18 cellular contexts compared by ENCODE assay signal in genomic region chr14:105450864-105451720, GRCh38. TPM values are rescaled to one million over a fixed set of nuclear protein-coding genes. Genes with fewer than 3 reads are reported as not detected.
DNase-seq lines count a peak whose midpoint lies in the region; ATAC-seq and TF ChIP-seq lines count a peak whose summit lies in the region.
"Had no signal": no experiment of that assay in that cellular context is flagged by ENCODE, and none has a peak within 500 bp of the region (broad histone marks: within the 10 kb centered on the region; RNA-seq: fewer than 3 reads in every experiment).

No MANE protein-coding gene starts in this region.

- WGBS in neuronal stem cell (ENCODE audit: extremely low coverage in 2 of 2, insufficient read length in 2 of 2, insufficient replicate concordance in 1 of 2), 2 donors = no CpG with 5 or more reads among the region's 29 CpGs

- H3K14ac ChIP-seq in neuronal stem cell (ENCODE audit: low read length) = no peak overlapping the region

- H3K4ac ChIP-seq in neuronal stem cell (ENCODE audit: low read length) = no peak overlapping the region

- no peak overlapping the region for H3K27ac ChIP-seq in HEK293 (ENCODE audit: extremely low read depth, low read depth, low read length)
- no peak overlapping the region for H3K27ac ChIP-seq in neuronal stem cell (replicated peaks; ENCODE audit: low read length)
- H3K27ac ChIP-seq: C4-2B, GM23248 had no signal

- peaks cover 36% of the 10 kb centered on the region for H3K79me1 ChIP-seq in neuronal stem cell (ENCODE audit: low read depth, low read length)

- no peak overlapping the region for H2BK120ac ChIP-seq in neuronal stem cell (ENCODE audit: low read depth, low read length)

- H3K27me3 ChIP-seq in neuronal stem cell (ENCODE audit: control insufficient read depth in 3 of 3, insufficient read depth in 3 of 3, low read depth in 1 of 3, low read length in 3 of 3) = no peaks in the 10 kb centered on the region

- H3K9me3 ChIP-seq in HEK293 (ENCODE audit: control insufficient read depth, insufficient read depth, low read depth, low read length) = no peaks in the 10 kb centered on the region
- peaks cover 0 to 2% of the 10 kb centered on the region in 2 donors for H3K9me3 ChIP-seq in neuronal stem cell (replicated peaks in 1 of 2; ENCODE audit: control insufficient read depth in 2 of 2, insufficient read depth in 1 of 2, low read depth in 1 of 2, low read length in 2 of 2)
- H3K9me3 ChIP-seq: Caco-2, HAP-1 had no signal

- DNase-seq in left ventricle myocardium superior = peak; percentile 27
- no peak for DNase-seq in left cardiac atrium
- DNase-seq in glutamatergic neuron = peak; percentile 17
- no peak for DNase-seq in neuronal stem cell (ENCODE audit: low spot score)
- DNase-seq in stimulated activated CD4-positive, alpha-beta T cell treated with anti-CD3 and anti-CD28 coated beads, Interleukin-4, amount 100 ng/mL, for 24 hours = no peak
- no peak for DNase-seq in activated naive CD4-positive, alpha-beta T cell treated with anti-CD3 and anti-CD28 coated beads for 36 hours
- DNase-seq: ACHN; CD4-positive, alpha-beta T cell; GM23248; HFFc6 had no signal

- no peak overlapping the region for H3K18ac ChIP-seq in neuronal stem cell (ENCODE audit: low read length)

- peaks cover 7% of the 10 kb centered on the region for H3K9me3 Mint-ChIP-seq in glutamatergic neuron (ENCODE audit: unreplicated experiment)
- H3K9me3 Mint-ChIP-seq in activated naive CD4-positive, alpha-beta T cell treated with anti-CD3 and anti-CD28 coated beads for 36 hours = no peaks in the 10 kb centered on the region
- H3K9me3 Mint-ChIP-seq: CD4-positive, alpha-beta T cell; HFFc6; IgD-negative memory B cell had no signal

- peak overlapping the region; percentile 50 for H3K23ac ChIP-seq in neuronal stem cell (ENCODE audit: low read depth, low read length, poor library complexity)

- no peak overlapping the region for H2AK5ac ChIP-seq in neuronal stem cell (ENCODE audit: low read depth, low read length)

- H2BK5ac ChIP-seq in neuronal stem cell (ENCODE audit: low read length) = peak overlapping the region; percentile 19

- H2AFZ ChIP-seq in neuronal stem cell (ENCODE audit: low read length) = no peak overlapping the region
- H2AFZ ChIP-seq: GM23248 had no signal

- no peak overlapping the region for H3K4me3 Mint-ChIP-seq in glutamatergic neuron (ENCODE audit: unreplicated experiment)
- no peak overlapping the region for H3K4me3 Mint-ChIP-seq in activated naive CD4-positive, alpha-beta T cell treated with anti-CD3 and anti-CD28 coated beads for 36 hours
- H3K4me3 Mint-ChIP-seq: CD4-positive, alpha-beta T cell; HFFc6; IgD-negative memory B cell had no signal

- no peak overlapping the region for H3K4me2 ChIP-seq in neuronal stem cell (ENCODE audit: insufficient read depth, low read length, poor library complexity, severe bottlenecking)

- no peak for ATAC-seq in left ventricle myocardium superior
- no peak for ATAC-seq in left cardiac atrium
- ATAC-seq in HG02981 (IDR thresholded peaks at IDR 0.05; ENCODE audit: unreplicated experiment) = no peak
- ATAC-seq: HepG2 had no signal

- peaks cover 3% of the 10 kb centered on the region for H3K4me1 Mint-ChIP-seq in glutamatergic neuron (ENCODE audit: low read depth, unreplicated experiment)
- no peaks in the 10 kb centered on the region for H3K4me1 Mint-ChIP-seq in activated naive CD4-positive, alpha-beta T cell treated with anti-CD3 and anti-CD28 coated beads for 36 hours (ENCODE audit: low read depth)

- no peak overlapping the region for H3K27ac Mint-ChIP-seq in glutamatergic neuron (ENCODE audit: unreplicated experiment)
- no peak overlapping the region for H3K27ac Mint-ChIP-seq in activated naive CD4-positive, alpha-beta T cell treated with anti-CD3 and anti-CD28 coated beads for 36 hours
- H3K27ac Mint-ChIP-seq: CD4-positive, alpha-beta T cell; HFFc6; IgD-negative memory B cell had no signal

- no peak for TF ChIP-seq CTCF in HEK293 (tag by site-specific recombination; IDR thresholded peaks at IDR 0.05)
- no peak for TF ChIP-seq CTCF in glutamatergic neuron (IDR thresholded peaks at IDR 0.05; ENCODE audit: partially characterized antibody, unreplicated experiment)

- H2BK12ac ChIP-seq in neuronal stem cell (ENCODE audit: low read length) = no peak overlapping the region

- H4K8ac ChIP-seq in neuronal stem cell (ENCODE audit: low read depth, low read length) = no peak overlapping the region

- intact Hi-C loops in left ventricle myocardium superior (cut with micrococcal nuclease) (no loop called here), left cardiac atrium (cut with DNase I) (no loop called here)
- intact Hi-C loops in activated naive CD4-positive, alpha-beta T cell treated with anti-CD3 and anti-CD28 coated beads for 36 hours (cut with micrococcal nuclease) = no loop called here

- H3K36me3 ChIP-seq in HEK293 (ENCODE audit: control insufficient read depth in 2 of 2, insufficient read depth in 1 of 2, low read length in 2 of 2) (peaks cover 13 to 76% of the 10 kb centered on the region in 2 experiments; a peak in 2 of 3 replicates), neuronal stem cell (replicated peaks in 1 of 2; ENCODE audit: control insufficient read depth in 2 of 2, insufficient read depth in 2 of 2, low read length in 2 of 2) (peaks cover 53 to 81% of the 10 kb centered on the region in 2 donors)

- H3K4me1 ChIP-seq in HEK293 (ENCODE audit: control insufficient read depth, insufficient read depth, low read length) (no peaks in the 10 kb centered on the region), neuronal stem cell (ENCODE audit: control insufficient read depth in 2 of 2, insufficient read depth in 1 of 2, low read depth in 1 of 2, low read length in 2 of 2) (no peaks in the 10 kb centered on the region)
- H3K4me1 ChIP-seq: Caco-2, HAP-1 had no signal

- peaks cover 10% of the 10 kb centered on the region for H3K27me3 Mint-ChIP-seq in glutamatergic neuron (ENCODE audit: unreplicated experiment)
- no peaks in the 10 kb centered on the region for H3K27me3 Mint-ChIP-seq in activated naive CD4-positive, alpha-beta T cell treated with anti-CD3 and anti-CD28 coated beads for 36 hours (ENCODE audit: low read depth)
- H3K27me3 Mint-ChIP-seq: CD4-positive, alpha-beta T cell; IgD-negative memory B cell had no signal

- H3K9ac ChIP-seq in neuronal stem cell (ENCODE audit: low read depth, low read length, poor library complexity) = peak overlapping the region; percentile 25
- H3K9ac ChIP-seq: GM23248 had no signal

- no peaks in the 10 kb centered on the region for H3K36me3 Mint-ChIP-seq in glutamatergic neuron (ENCODE audit: unreplicated experiment)
- H3K36me3 Mint-ChIP-seq in activated naive CD4-positive, alpha-beta T cell treated with anti-CD3 and anti-CD28 coated beads for 36 hours (ENCODE audit: low read depth) = peaks cover 14% of the 10 kb centered on the region

- CTCF ChIA-PET in HEK293 (lab: Yijun Ruan, JAX) = no interaction called here
- CTCF ChIA-PET in activated naive CD4-positive, alpha-beta T cell treated with anti-CD3 and anti-CD28 coated beads for 36 hours (lab: Charles Lee) = no interaction called here

- POLR2A ChIA-PET in HEK293 (lab: Yijun Ruan, JAX) = no interaction called here

- H4K91ac ChIP-seq in neuronal stem cell (ENCODE audit: low read depth, low read length, poor library complexity) = no peak overlapping the region

- H2BK15ac ChIP-seq in neuronal stem cell (ENCODE audit: low read length) = no peak overlapping the region

- H3K4me3 ChIP-seq in HEK293 (ENCODE audit: low read depth, low read length) (no peak overlapping the region), neuronal stem cell (ENCODE audit: low read length in 2 of 2) (no peak overlapping the region)
- H3K4me3 ChIP-seq: GM23248, HAP-1 had no signal

TF ChIP-seq in HEK293, 187 proteins besides CTCF, POLR2A, EP300 and RAD21:
- TF ChIP-seq ZNF600 (tag by site-specific recombination; IDR thresholded peaks at IDR 0.05) = peak; percentile 87
- no peak for TF ChIP-seq SP2 (tag by site-specific recombination; IDR thresholded peaks at IDR 0.05)
- TF ChIP-seq ZBTB8A (tag by site-specific recombination; IDR thresholded peaks at IDR 0.05) = peak; percentile 35

RNA-seq across cellular contexts. Expression of gene CRIP2, which starts 23.5 kb away (rescaled TPM):
- total RNA-seq in left ventricle myocardium superior (1,036 TPM), left cardiac atrium (100 to 1,000 TPM; 783 to 843 TPM), glutamatergic neuron (ENCODE audit: unreplicated experiment) (78.5 TPM)
- 16.9 TPM for polyA plus RNA-seq in neuronal stem cell (2013, experiment 1 of 2)
- polyA plus RNA-seq in neuronal stem cell (2013, experiment 2 of 2) = 15.2 TPM
- not detected for total RNA-seq in activated naive CD4-positive, alpha-beta T cell treated with anti-CD3 and anti-CD28 coated beads for 36 hours

RNA-seq across cellular contexts. Expression of gene MTA1, which starts 31.5 kb away (rescaled TPM):
- 201 TPM for total RNA-seq in left ventricle myocardium superior
- total RNA-seq in left cardiac atrium = 100 to 1,000 TPM in 1 of 2 donors, 10 to 100 TPM in 1; 99.5 to 115 TPM
- 261 TPM for total RNA-seq in glutamatergic neuron (ENCODE audit: unreplicated experiment)
- 199 TPM for polyA plus RNA-seq in neuronal stem cell (2013, experiment 1 of 2)
- 194 TPM for polyA plus RNA-seq in neuronal stem cell (2013, experiment 2 of 2)
- 100 to 1,000 TPM; 106 to 115 TPM for total RNA-seq in activated naive CD4-positive, alpha-beta T cell treated with anti-CD3 and anti-CD28 coated beads for 36 hours

RNA-seq across cellular contexts. Expression of gene CRIP1, which starts 35.6 kb away (rescaled TPM):
- 59.4 TPM for total RNA-seq in left ventricle myocardium superior
- total RNA-seq in left cardiac atrium = 100 to 1,000 TPM; 137 to 192 TPM
- 49.3 TPM for total RNA-seq in glutamatergic neuron (ENCODE audit: unreplicated experiment)
- polyA plus RNA-seq in neuronal stem cell (2013, experiment 1 of 2) = 98.0 TPM
- 93.7 TPM for polyA plus RNA-seq in neuronal stem cell (2013, experiment 2 of 2)
- total RNA-seq in activated naive CD4-positive, alpha-beta T cell treated with anti-CD3 and anti-CD28 coated beads for 36 hours = 10 to 100 TPM; 67.3 to 77.1 TPM
- total RNA-seq: H4 had no signal

RNA-seq across cellular contexts. Expression of gene TEDC1, which starts 40.0 kb away (rescaled TPM):
- 5.1 TPM for total RNA-seq in left ventricle myocardium superior
- 1 to 10 TPM; 5.1 to 5.9 TPM for total RNA-seq in left cardiac atrium
- total RNA-seq in glutamatergic neuron (ENCODE audit: unreplicated experiment) = 13.8 TPM
- polyA plus RNA-seq in neuronal stem cell (2013, experiment 1 of 2) = 13.4 TPM
- 11.7 TPM for polyA plus RNA-seq in neuronal stem cell (2013, experiment 2 of 2)
- total RNA-seq in activated naive CD4-positive, alpha-beta T cell treated with anti-CD3 and anti-CD28 coated beads for 36 hours = 10 to 100 TPM; 27.8 to 28.6 TPM

RNA-seq across cellular contexts. Expression of gene TEX22, which starts 52.8 kb away (rescaled TPM):
- total RNA-seq in left ventricle myocardium superior (1.6 TPM), left cardiac atrium (1 to 10 TPM in 1 of 2 donors, under 1 TPM in 1; 0.77 to 1.6 TPM), glutamatergic neuron (ENCODE audit: unreplicated experiment) (2.7 TPM)
- 0.21 TPM for polyA plus RNA-seq in neuronal stem cell (2013, experiment 1 of 2)
- polyA plus RNA-seq in neuronal stem cell (2013, experiment 2 of 2) = 0.21 TPM
- 1 to 10 TPM; 2.0 to 2.6 TPM for total RNA-seq in activated naive CD4-positive, alpha-beta T cell treated with anti-CD3 and anti-CD28 coated beads for 36 hours

Comparison
In these comparisons a context has a peak if more than half of its experiments do, and no peak if none do; other contexts are left out.
1. DNase-seq: peak in left ventricle myocardium superior (single experiment) and glutamatergic neuron (single experiment); none in left cardiac atrium (single experiment), neuronal stem cell (single experiment), stimulated activated CD4-positive, alpha-beta T cell treated with anti-CD3 and anti-CD28 coated beads, Interleukin-4, amount 100 ng/mL, for 24 hours (single experiment) and activated naive CD4-positive, alpha-beta T cell treated with anti-CD3 and anti-CD28 coated beads for 36 hours (single experiment).
2. RNA of gene CRIP2, which starts 23.5 kb away (total RNA-seq): 1,036 TPM in left ventricle myocardium superior (single experiment), 783 to 843 TPM in left cardiac atrium and 78.5 TPM in glutamatergic neuron (single experiment); not detected in activated naive CD4-positive, alpha-beta T cell treated with anti-CD3 and anti-CD28 coated beads for 36 hours; every median in the first group is over 10 times any median in the second.